2 cellular contexts compared by ENCODE assay signal in the genomic region with DNA sequence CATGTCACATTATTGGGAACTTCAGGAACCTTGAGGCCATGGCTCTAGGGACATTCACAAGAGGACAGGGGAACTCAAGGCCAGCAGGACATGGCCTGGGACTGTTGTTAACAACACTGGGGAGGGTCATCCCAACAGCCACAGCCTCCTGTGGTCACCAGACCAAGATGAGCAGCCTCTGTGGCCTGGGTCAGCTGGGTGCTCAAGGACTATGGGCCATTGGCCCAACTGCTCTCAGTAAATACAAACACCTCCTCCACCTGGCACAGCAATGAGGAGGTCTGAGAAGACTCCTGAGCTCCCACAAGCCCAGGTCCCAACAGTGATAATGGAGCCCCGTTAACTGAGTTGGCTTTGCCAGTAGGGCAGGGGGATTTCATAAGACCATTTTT.
TF ChIP-seq lines count a peak whose summit lies in the region.

No MANE protein-coding gene starts in this region.

TF ChIP-seq in H1, 55 proteins besides CTCF, POLR2A, EP300 and RAD21:
- no peak for TF ChIP-seq CBX5 (IDR thresholded peaks at IDR 0.05; ENCODE audit: low read depth, low read length)
- TF ChIP-seq SUZ12 (IDR thresholded peaks at IDR 0.05; ENCODE audit: low read length), result no peak
- TF ChIP-seq FOSL1 (IDR thresholded peaks at IDR 0.05; ENCODE audit: insufficient read depth, low read depth, low read length), result no peak
- TF ChIP-seq ZNF274 (IDR thresholded peaks at IDR 0.05; ENCODE audit: borderline replicate concordance, extremely low read depth, low read length), result no peak
- no peak for TF ChIP-seq SIX5 (IDR thresholded peaks at IDR 0.05; ENCODE audit: low read depth, low read length)
- no peak for TF ChIP-seq POLR2AphosphoS5 (IDR thresholded peaks at IDR 0.05; ENCODE audit: low read depth, low read length)
- no peak for TF ChIP-seq POU5F1 (IDR thresholded peaks at IDR 0.05; ENCODE audit: low read depth, low read length)
- TF ChIP-seq E2F6 (IDR thresholded peaks at IDR 0.05), result no peak

TF ChIP-seq in HepG2, 621 proteins besides CTCF, POLR2A, EP300 and RAD21:
- TF ChIP-seq GATAD2A (CRISPR knock-in tag; IDR thresholded peaks at IDR 0.05), result no peak
- no peak for TF ChIP-seq TRAFD1 (CRISPR knock-in tag; IDR thresholded peaks at IDR 0.05; ENCODE audit: borderline replicate concordance)
- no peak for TF ChIP-seq GMEB2 (CRISPR knock-in tag; IDR thresholded peaks at IDR 0.05; ENCODE audit: low read depth)
- TF ChIP-seq ZNF44 (CRISPR knock-in tag; IDR thresholded peaks at IDR 0.05), result 0 out of 2 replicates have a peak, but pooled peaks have one; percentile 36
- no peak for TF ChIP-seq ZNF468 (CRISPR knock-in tag; IDR thresholded peaks at IDR 0.05)
- peak; percentile 5; the same call in 1 of the 2 replicates for TF ChIP-seq KDM5B (CRISPR knock-in tag; IDR thresholded peaks at IDR 0.05; ENCODE audit: borderline replicate concordance)
- no peak for TF ChIP-seq TP53 (CRISPR knock-in tag; conservative IDR thresholded peaks at IDR 0.05)
- TF ChIP-seq MYPOP (CRISPR knock-in tag; IDR thresholded peaks at IDR 0.05), result no peak
- TF ChIP-seq ZKSCAN1 (IDR thresholded peaks at IDR 0.05; ENCODE audit: low read length), result no peak
- TF ChIP-seq ZNF879 (CRISPR knock-in tag; IDR thresholded peaks at IDR 0.05), result 0 out of 2 replicates have a peak, but pooled peaks have one; percentile 42
- TF ChIP-seq ZNF687 (CRISPR knock-in tag; IDR thresholded peaks at IDR 0.05), result 0 out of 2 replicates have a peak, but pooled peaks have one; percentile 2
- TF ChIP-seq ZNF576 (CRISPR knock-in tag; IDR thresholded peaks at IDR 0.05), result no peak
- TF ChIP-seq ZFX (CRISPR knock-in tag; IDR thresholded peaks at IDR 0.05; ENCODE audit: low read depth), result peak; percentile 5; the same call in 1 of the 2 replicates
- TF ChIP-seq ZNF747 (CRISPR knock-in tag; IDR thresholded peaks at IDR 0.05; ENCODE audit: borderline replicate concordance), result 0 out of 2 replicates have a peak, but pooled peaks have one; percentile 6
- TF ChIP-seq CENPX (CRISPR knock-in tag; IDR thresholded peaks at IDR 0.05), result no peak
- 0 out of 2 replicates have a peak, but pooled peaks have one; percentile 3 for TF ChIP-seq ISL2 (CRISPR knock-in tag; IDR thresholded peaks at IDR 0.05)
- TF ChIP-seq ZNF883 (CRISPR knock-in tag; IDR thresholded peaks at IDR 0.05; ENCODE audit: not compliant biosample characterization), result peak; percentile 38
- TF ChIP-seq CREBL2 (CRISPR knock-in tag; IDR thresholded peaks at IDR 0.05; ENCODE audit: borderline replicate concordance), result 0 out of 2 replicates have a peak, but pooled peaks have one; percentile 29
- TF ChIP-seq, protein P1, sequence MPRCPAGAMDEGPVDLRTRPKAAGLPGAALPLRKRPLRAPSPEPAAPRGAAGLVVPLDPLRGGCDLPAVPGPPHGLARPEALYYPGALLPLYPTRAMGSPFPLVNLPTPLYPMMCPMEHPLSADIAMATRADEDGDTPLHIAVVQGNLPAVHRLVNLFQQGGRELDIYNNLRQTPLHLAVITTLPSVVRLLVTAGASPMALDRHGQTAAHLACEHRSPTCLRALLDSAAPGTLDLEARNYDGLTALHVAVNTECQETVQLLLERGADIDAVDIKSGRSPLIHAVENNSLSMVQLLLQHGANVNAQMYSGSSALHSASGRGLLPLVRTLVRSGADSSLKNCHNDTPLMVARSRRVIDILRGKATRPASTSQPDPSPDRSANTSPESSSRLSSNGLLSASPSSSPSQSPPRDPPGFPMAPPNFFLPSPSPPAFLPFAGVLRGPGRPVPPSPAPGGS (CRISPR knock-in tag; IDR thresholded peaks at IDR 0.05), result peak; percentile 68; the same call in 1 of the 2 replicates
- TF ChIP-seq, protein P2, sequence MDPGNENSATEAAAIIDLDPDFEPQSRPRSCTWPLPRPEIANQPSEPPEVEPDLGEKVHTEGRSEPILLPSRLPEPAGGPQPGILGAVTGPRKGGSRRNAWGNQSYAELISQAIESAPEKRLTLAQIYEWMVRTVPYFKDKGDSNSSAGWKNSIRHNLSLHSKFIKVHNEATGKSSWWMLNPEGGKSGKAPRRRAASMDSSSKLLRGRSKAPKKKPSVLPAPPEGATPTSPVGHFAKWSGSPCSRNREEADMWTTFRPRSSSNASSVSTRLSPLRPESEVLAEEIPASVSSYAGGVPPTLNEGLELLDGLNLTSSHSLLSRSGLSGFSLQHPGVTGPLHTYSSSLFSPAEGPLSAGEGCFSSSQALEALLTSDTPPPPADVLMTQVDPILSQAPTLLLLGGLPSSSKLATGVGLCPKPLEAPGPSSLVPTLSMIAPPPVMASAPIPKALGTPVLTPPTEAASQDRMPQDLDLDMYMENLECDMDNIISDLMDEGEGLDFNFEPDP (CRISPR knock-in tag; conservative IDR thresholded peaks at IDR 0.05), result 0 out of 2 replicates have a peak, but pooled peaks have one; percentile 50
- TF ChIP-seq ZNF333 (CRISPR knock-in tag; IDR thresholded peaks at IDR 0.05; ENCODE audit: borderline replicate concordance), result no peak
- TF ChIP-seq KDM2A (CRISPR knock-in tag; IDR thresholded peaks at IDR 0.05; ENCODE audit: borderline replicate concordance, low read depth), result peak; percentile 0; the same call in 1 of the 2 replicates
- peak; percentile 17; the same call in 1 of the 2 replicates for TF ChIP-seq THAP7 (CRISPR knock-in tag; IDR thresholded peaks at IDR 0.05)
